ENCODE assay signal across 13 cellular contexts in genomic region chr7:46533946-46534345, GRCh38.
"Had no signal": no experiment of that assay in that cellular context is flagged by ENCODE, and none has a peak within 500 bp of the region (broad histone marks: within the 10 kb centered on the region; RNA-seq: fewer than 3 reads in every experiment).

No MANE protein-coding gene starts in this region.

- FAIRE-seq: kidney, small intestine had no signal

- H3K4me1 Mint-ChIP-seq: naive B cell had no signal

- H3K27me3 Mint-ChIP-seq: naive B cell had no signal

- DNase-seq: foreskin keratinocyte; kidney; left ventricle myocardium superior; naive B cell; posterior cingulate gyrus; sigmoid colon; stimulated activated CD4-positive, alpha-beta T cell treated with anti-CD3 and anti-CD28 coated beads, Interleukin-2, amount 100 ng/mL, for 48 hours; stimulated activated naive CD4-positive, alpha-beta T cell treated with Interleukin-2 at 50 U/mL for 16 hours; upper lobe of left lung had no signal

- ATAC-seq: foreskin keratinocyte, left ventricle myocardium superior had no signal

- H3K27ac Mint-ChIP-seq: naive B cell had no signal

- H3K27me3 ChIP-seq: foreskin keratinocyte, sigmoid colon, thyroid gland, upper lobe of left lung had no signal

- H3K4me1 ChIP-seq: foreskin keratinocyte, upper lobe of left lung had no signal

- H3K36me3 ChIP-seq: sigmoid colon, thyroid gland, upper lobe of left lung had no signal

- H3K4me3 Mint-ChIP-seq: naive B cell, nephron progenitor cell had no signal

- H3K9me3 ChIP-seq: thyroid gland had no signal

- H3K36me3 Mint-ChIP-seq: naive B cell had no signal

- H3K27ac ChIP-seq: foreskin keratinocyte, upper lobe of left lung had no signal

- H3K4me3 ChIP-seq: lung, sigmoid colon, thyroid gland, upper lobe of left lung had no signal
